ENCODE assay signal across 36 cellular contexts in the genomic region with DNA sequence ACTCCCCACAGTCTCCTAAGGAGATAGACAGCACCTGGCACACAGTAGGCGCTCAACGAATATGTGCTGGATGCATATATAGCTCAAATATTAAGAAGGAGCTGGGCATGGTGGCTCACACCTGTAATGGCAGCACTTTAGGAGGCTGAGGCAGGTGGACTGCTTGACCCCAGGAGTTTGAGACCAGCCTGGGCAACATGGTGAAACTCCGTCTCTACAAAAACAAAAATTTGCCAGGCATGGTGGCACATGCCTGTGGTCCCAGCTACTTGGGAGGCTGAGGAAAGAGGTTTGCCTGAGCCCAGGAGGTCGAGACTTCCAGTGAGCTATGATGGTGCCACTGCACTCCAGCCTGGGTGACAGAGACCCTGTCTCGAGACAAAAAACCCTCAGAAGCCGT.
"Had no signal": no experiment of that assay in that cellular context is flagged by ENCODE, and none has a peak within 500 bp of the region (broad histone marks: within the 10 kb centered on the region; RNA-seq: fewer than 3 reads in every experiment).

No MANE protein-coding gene starts in this region.

- H3K27ac ChIP-seq: ascending aorta, cardiac muscle cell, VCaP had no signal

- H3K9me3 ChIP-seq: ascending aorta had no signal

- H3K9me3 Mint-ChIP-seq: activated CD4-positive, alpha-beta memory T cell treated with anti-CD3 and anti-CD28 coated beads for 36 hours; activated CD4-positive, alpha-beta T cell treated with anti-CD3 and anti-CD28 coated beads, Interleukin-2, amount 10 ng/mL, durations not matched to agents 24 days and 14 days; activated naive CD4-positive, alpha-beta T cell treated with anti-CD3 and anti-CD28 coated beads, Interleukin-2, amount 10 ng/mL, durations not matched to agents 7 days and 5 days; activated naive CD4-positive, alpha-beta T cell treated with anti-CD3 and anti-CD28 coated beads, Interleukin-2, amount 50 U/mL, for 24 hours; activated naive CD8-positive, alpha-beta T cell treated with anti-CD3 and anti-CD28 coated beads, Interleukin-2, amount 10 ng/mL, durations not matched to agents 7 days and 5 days; activated naive CD8-positive, alpha-beta T cell treated with anti-CD3 and anti-CD28 coated beads, Interleukin-2, amount 50 U/mL, for 24 hours; activated T-cell treated with anti-CD3 and anti-CD28 coated beads, Interleukin-2, amount 50 U/mL, for 24 hours; activated T-helper 2 cell treated with anti-CD3 and anti-CD28 coated beads, Interferon-gamma antibody, Interleukin-2, Interleukin-4, amounts not matched to agents 10 μg/mL and 5 μg/mL and 100 μg/mL, durations not matched to agents 14 hours and 24 hours and 36 hours; brain; central memory CD8-positive, alpha-beta T cell; T-helper 1 cell treated with Interleukin-12 subunit alpha and Interleukin-12 subunit beta and Interleukin-4 antibody, amounts not matched to agents 30 μg/mL and 1 μg/mL, for 36 hours; T-helper 2 cell treated with Interferon-gamma antibody and Interleukin-4, amounts not matched to agents 5 μg/mL and 100 μg/mL, for 36 hours had no signal

- DNase-seq: activated CD4-positive, alpha-beta memory T cell treated with anti-CD3 and anti-CD28 coated beads for 36 hours; activated CD4-positive, alpha-beta T cell treated with anti-CD3 and anti-CD28 coated beads for 4 hours; activated CD4-positive, alpha-beta T cell treated with anti-CD3 and anti-CD28 coated beads, Interleukin-2, amount 10 ng/mL, durations not matched to agents 24 days and 14 days; activated CD4-positive, alpha-beta T cell treated with anti-CD3 and anti-CD28 coated beads, Interleukin-2, amount 50 U/mL, for 1 hour; activated CD4-positive, alpha-beta T cell treated with anti-CD3 and anti-CD28 coated beads, Interleukin-2, amount 50 U/mL, for 4 hours; activated CD4-positive, CD25-positive, alpha-beta regulatory T cell; activated CD8-positive, alpha-beta memory T cell treated with anti-CD3 and anti-CD28 coated beads for 24 hours; activated CD8-positive, alpha-beta memory T cell treated with anti-CD3 and anti-CD28 coated beads, Interleukin-2, amount 10 ng/mL, durations not matched to agents 7 days and 5 days; activated CD8-positive, alpha-beta memory T cell treated with anti-CD3 and anti-CD28 coated beads, Interleukin-2, amount 50 U/mL, for 48 hours; activated CD8-positive, alpha-beta T cell treated with anti-CD3 and anti-CD28 coated beads, Interleukin-2, amount 10 ng/mL, durations not matched to agents 7 days and 5 days; activated effector memory CD4-positive, alpha-beta T cell treated with Interleukin-2 at 50 U/mL for 16 hours; activated gamma-delta T cell; activated naive CD4-positive, alpha-beta T cell treated with anti-CD3 and anti-CD28 coated beads, Interleukin-2, amount 10 ng/mL, durations not matched to agents 7 days and 5 days; activated naive CD4-positive, alpha-beta T cell treated with Interleukin-2 at 50 U/mL for 16 hours; activated naive CD8-positive, alpha-beta T cell treated with anti-CD3 and anti-CD28 coated beads, Interleukin-2, amount 10 ng/mL, durations not matched to agents 7 days and 5 days; activated naive CD8-positive, alpha-beta T cell treated with anti-CD3 and anti-CD28 coated beads, Interleukin-2, amount 50 U/mL, for 24 hours; activated T-cell treated with anti-CD3 and anti-CD28 coated beads, Interleukin-2, amount 50 U/mL, for 24 hours; activated T-cell treated with anti-CD3 and anti-CD28 coated beads, Interleukin-2, amount 50 U/mL, for 48 hours; amygdala; anterior cingulate cortex; caudate nucleus; SW 1271; T-helper 1 cell; T-helper 2 cell; T-helper 9 cell had no signal

- FAIRE-seq: TTC549 had no signal

- H3K27ac Mint-ChIP-seq: activated CD4-positive, alpha-beta memory T cell treated with anti-CD3 and anti-CD28 coated beads for 36 hours; activated CD4-positive, alpha-beta T cell treated with anti-CD3 and anti-CD28 coated beads, Interleukin-2, amount 10 ng/mL, durations not matched to agents 24 days and 14 days; activated CD8-positive, alpha-beta memory T cell treated with anti-CD3 and anti-CD28 coated beads, Interleukin-2, amount 10 ng/mL, durations not matched to agents 7 days and 5 days; activated CD8-positive, alpha-beta T cell treated with anti-CD3 and anti-CD28 coated beads, Interleukin-2, amount 10 ng/mL, durations not matched to agents 7 days and 5 days; activated naive CD4-positive, alpha-beta T cell treated with anti-CD3 and anti-CD28 coated beads, Interleukin-2, amount 10 ng/mL, durations not matched to agents 7 days and 5 days; activated naive CD4-positive, alpha-beta T cell treated with anti-CD3 and anti-CD28 coated beads, Interleukin-2, amount 50 U/mL, for 24 hours; activated naive CD8-positive, alpha-beta T cell; activated naive CD8-positive, alpha-beta T cell treated with anti-CD3 and anti-CD28 coated beads, Interleukin-2, amount 10 ng/mL, durations not matched to agents 7 days and 5 days; activated naive CD8-positive, alpha-beta T cell treated with anti-CD3 and anti-CD28 coated beads, Interleukin-2, amount 50 U/mL, for 24 hours; activated T-cell treated with anti-CD3 and anti-CD28 coated beads, Interleukin-2, amount 50 U/mL, for 24 hours; activated T-helper 2 cell treated with anti-CD3 and anti-CD28 coated beads, Interferon-gamma antibody, Interleukin-2, Interleukin-4, amounts not matched to agents 10 μg/mL and 5 μg/mL and 100 μg/mL, durations not matched to agents 14 hours and 24 hours and 36 hours; T-helper 1 cell treated with Interleukin-12 subunit alpha and Interleukin-12 subunit beta and Interleukin-4 antibody, amounts not matched to agents 30 μg/mL and 1 μg/mL, for 36 hours; T-helper 2 cell treated with Interferon-gamma antibody and Interleukin-4, amounts not matched to agents 5 μg/mL and 100 μg/mL, for 36 hours had no signal

- H3K4me3 Mint-ChIP-seq: activated CD4-positive, alpha-beta memory T cell treated with anti-CD3 and anti-CD28 coated beads for 36 hours; activated CD4-positive, alpha-beta T cell treated with anti-CD3 and anti-CD28 coated beads, Interleukin-2, amount 10 ng/mL, durations not matched to agents 24 days and 14 days; activated CD8-positive, alpha-beta memory T cell treated with anti-CD3 and anti-CD28 coated beads, Interleukin-2, amount 10 ng/mL, durations not matched to agents 7 days and 5 days; activated CD8-positive, alpha-beta T cell treated with anti-CD3 and anti-CD28 coated beads, Interleukin-2, amount 10 ng/mL, durations not matched to agents 7 days and 5 days; activated naive CD4-positive, alpha-beta T cell treated with anti-CD3 and anti-CD28 coated beads, Interleukin-2, amount 10 ng/mL, durations not matched to agents 7 days and 5 days; activated naive CD4-positive, alpha-beta T cell treated with anti-CD3 and anti-CD28 coated beads, Interleukin-2, amount 50 U/mL, for 24 hours; activated naive CD8-positive, alpha-beta T cell; activated naive CD8-positive, alpha-beta T cell treated with anti-CD3 and anti-CD28 coated beads, Interleukin-2, amount 10 ng/mL, durations not matched to agents 7 days and 5 days; activated naive CD8-positive, alpha-beta T cell treated with anti-CD3 and anti-CD28 coated beads, Interleukin-2, amount 50 U/mL, for 24 hours; activated T-cell treated with anti-CD3 and anti-CD28 coated beads, Interleukin-2, amount 50 U/mL, for 24 hours; brain; central memory CD8-positive, alpha-beta T cell; T-helper 1 cell treated with Interleukin-12 subunit alpha and Interleukin-12 subunit beta and Interleukin-4 antibody, amounts not matched to agents 30 μg/mL and 1 μg/mL, for 36 hours; T-helper 2 cell treated with Interferon-gamma antibody and Interleukin-4, amounts not matched to agents 5 μg/mL and 100 μg/mL, for 36 hours had no signal

- H3K36me3 Mint-ChIP-seq: activated CD4-positive, alpha-beta memory T cell treated with anti-CD3 and anti-CD28 coated beads for 36 hours; activated CD8-positive, alpha-beta memory T cell treated with anti-CD3 and anti-CD28 coated beads, Interleukin-2, amount 10 ng/mL, durations not matched to agents 7 days and 5 days; activated naive CD4-positive, alpha-beta T cell treated with anti-CD3 and anti-CD28 coated beads, Interleukin-2, amount 10 ng/mL, durations not matched to agents 7 days and 5 days; activated naive CD4-positive, alpha-beta T cell treated with anti-CD3 and anti-CD28 coated beads, Interleukin-2, amount 50 U/mL, for 24 hours; activated naive CD8-positive, alpha-beta T cell; activated naive CD8-positive, alpha-beta T cell treated with anti-CD3 and anti-CD28 coated beads, Interleukin-2, amount 10 ng/mL, durations not matched to agents 7 days and 5 days had no signal

- H3K4me1 Mint-ChIP-seq: activated CD4-positive, alpha-beta T cell treated with anti-CD3 and anti-CD28 coated beads, Interleukin-2, amount 10 ng/mL, durations not matched to agents 24 days and 14 days; activated CD8-positive, alpha-beta memory T cell treated with anti-CD3 and anti-CD28 coated beads, Interleukin-2, amount 10 ng/mL, durations not matched to agents 7 days and 5 days; activated naive CD4-positive, alpha-beta T cell treated with anti-CD3 and anti-CD28 coated beads, Interleukin-2, amount 10 ng/mL, durations not matched to agents 7 days and 5 days; activated naive CD4-positive, alpha-beta T cell treated with anti-CD3 and anti-CD28 coated beads, Interleukin-2, amount 50 U/mL, for 24 hours; activated naive CD8-positive, alpha-beta T cell treated with anti-CD3 and anti-CD28 coated beads, Interleukin-2, amount 10 ng/mL, durations not matched to agents 7 days and 5 days; activated naive CD8-positive, alpha-beta T cell treated with anti-CD3 and anti-CD28 coated beads, Interleukin-2, amount 50 U/mL, for 24 hours; central memory CD8-positive, alpha-beta T cell had no signal

- H3K36me3 ChIP-seq: cardiac muscle cell had no signal

- H3K4me3 ChIP-seq: ascending aorta, cardiac muscle cell had no signal

- H3K27me3 ChIP-seq: ascending aorta, cardiac muscle cell had no signal
